1 cellular context compared by ENCODE assay signal in the genomic region with DNA sequence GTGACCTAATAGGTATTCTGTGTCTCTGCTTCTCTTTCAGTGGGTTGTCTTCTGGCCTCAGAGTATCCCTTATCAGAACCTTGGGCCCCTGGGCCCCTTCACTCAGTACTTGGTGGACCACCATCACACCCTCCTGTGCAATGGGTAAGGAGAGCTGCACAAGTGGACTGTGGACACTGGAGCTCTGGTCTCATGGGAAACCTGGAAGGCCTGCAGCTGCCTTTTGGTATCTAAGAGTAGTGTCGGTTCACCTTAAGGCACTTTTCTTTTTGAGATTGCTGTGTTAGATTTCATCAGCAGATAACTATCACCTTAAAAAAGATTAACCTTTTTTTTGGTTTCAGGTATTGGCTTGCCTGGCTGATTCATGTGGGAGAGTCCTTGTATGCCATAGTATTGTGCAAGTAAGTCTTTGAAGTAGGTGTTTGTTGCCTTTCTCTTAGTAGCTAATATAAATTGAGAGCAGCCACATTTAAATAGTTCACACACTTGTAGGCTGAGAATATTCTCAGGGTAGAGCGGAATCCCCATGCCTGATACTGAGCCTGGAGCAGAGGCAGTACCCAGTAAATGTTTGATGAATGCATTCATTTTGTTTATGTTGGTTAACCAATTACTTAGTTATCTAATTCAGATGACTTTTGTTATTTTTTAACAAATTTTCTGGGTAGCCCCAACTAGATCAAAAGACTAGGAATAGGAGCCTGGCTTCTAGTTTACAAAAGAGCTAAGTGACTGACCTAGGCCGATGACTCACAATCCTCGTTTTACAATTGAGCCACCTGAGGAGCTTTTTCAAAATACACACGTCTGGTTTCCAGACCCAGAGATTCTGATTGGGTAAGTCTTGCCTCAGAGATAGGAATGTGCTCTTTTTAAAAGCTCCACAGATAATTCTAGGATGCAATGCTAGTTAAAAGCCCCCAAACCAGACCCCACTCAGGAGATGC.
TF ChIP-seq lines count a peak whose summit lies in the region.

No MANE protein-coding gene starts in this region.

TF ChIP-seq in GM23338, 12 proteins besides CTCF, POLR2A, EP300 and RAD21:
- no peak for TF ChIP-seq ZNF331 (CRISPR knock-in tag; IDR thresholded peaks at IDR 0.05; ENCODE audit: low read depth)
- no peak for TF ChIP-seq EZH2phosphoT487 (IDR thresholded peaks at IDR 0.05; ENCODE audit: unreplicated experiment)
- TF ChIP-seq, protein P1, sequence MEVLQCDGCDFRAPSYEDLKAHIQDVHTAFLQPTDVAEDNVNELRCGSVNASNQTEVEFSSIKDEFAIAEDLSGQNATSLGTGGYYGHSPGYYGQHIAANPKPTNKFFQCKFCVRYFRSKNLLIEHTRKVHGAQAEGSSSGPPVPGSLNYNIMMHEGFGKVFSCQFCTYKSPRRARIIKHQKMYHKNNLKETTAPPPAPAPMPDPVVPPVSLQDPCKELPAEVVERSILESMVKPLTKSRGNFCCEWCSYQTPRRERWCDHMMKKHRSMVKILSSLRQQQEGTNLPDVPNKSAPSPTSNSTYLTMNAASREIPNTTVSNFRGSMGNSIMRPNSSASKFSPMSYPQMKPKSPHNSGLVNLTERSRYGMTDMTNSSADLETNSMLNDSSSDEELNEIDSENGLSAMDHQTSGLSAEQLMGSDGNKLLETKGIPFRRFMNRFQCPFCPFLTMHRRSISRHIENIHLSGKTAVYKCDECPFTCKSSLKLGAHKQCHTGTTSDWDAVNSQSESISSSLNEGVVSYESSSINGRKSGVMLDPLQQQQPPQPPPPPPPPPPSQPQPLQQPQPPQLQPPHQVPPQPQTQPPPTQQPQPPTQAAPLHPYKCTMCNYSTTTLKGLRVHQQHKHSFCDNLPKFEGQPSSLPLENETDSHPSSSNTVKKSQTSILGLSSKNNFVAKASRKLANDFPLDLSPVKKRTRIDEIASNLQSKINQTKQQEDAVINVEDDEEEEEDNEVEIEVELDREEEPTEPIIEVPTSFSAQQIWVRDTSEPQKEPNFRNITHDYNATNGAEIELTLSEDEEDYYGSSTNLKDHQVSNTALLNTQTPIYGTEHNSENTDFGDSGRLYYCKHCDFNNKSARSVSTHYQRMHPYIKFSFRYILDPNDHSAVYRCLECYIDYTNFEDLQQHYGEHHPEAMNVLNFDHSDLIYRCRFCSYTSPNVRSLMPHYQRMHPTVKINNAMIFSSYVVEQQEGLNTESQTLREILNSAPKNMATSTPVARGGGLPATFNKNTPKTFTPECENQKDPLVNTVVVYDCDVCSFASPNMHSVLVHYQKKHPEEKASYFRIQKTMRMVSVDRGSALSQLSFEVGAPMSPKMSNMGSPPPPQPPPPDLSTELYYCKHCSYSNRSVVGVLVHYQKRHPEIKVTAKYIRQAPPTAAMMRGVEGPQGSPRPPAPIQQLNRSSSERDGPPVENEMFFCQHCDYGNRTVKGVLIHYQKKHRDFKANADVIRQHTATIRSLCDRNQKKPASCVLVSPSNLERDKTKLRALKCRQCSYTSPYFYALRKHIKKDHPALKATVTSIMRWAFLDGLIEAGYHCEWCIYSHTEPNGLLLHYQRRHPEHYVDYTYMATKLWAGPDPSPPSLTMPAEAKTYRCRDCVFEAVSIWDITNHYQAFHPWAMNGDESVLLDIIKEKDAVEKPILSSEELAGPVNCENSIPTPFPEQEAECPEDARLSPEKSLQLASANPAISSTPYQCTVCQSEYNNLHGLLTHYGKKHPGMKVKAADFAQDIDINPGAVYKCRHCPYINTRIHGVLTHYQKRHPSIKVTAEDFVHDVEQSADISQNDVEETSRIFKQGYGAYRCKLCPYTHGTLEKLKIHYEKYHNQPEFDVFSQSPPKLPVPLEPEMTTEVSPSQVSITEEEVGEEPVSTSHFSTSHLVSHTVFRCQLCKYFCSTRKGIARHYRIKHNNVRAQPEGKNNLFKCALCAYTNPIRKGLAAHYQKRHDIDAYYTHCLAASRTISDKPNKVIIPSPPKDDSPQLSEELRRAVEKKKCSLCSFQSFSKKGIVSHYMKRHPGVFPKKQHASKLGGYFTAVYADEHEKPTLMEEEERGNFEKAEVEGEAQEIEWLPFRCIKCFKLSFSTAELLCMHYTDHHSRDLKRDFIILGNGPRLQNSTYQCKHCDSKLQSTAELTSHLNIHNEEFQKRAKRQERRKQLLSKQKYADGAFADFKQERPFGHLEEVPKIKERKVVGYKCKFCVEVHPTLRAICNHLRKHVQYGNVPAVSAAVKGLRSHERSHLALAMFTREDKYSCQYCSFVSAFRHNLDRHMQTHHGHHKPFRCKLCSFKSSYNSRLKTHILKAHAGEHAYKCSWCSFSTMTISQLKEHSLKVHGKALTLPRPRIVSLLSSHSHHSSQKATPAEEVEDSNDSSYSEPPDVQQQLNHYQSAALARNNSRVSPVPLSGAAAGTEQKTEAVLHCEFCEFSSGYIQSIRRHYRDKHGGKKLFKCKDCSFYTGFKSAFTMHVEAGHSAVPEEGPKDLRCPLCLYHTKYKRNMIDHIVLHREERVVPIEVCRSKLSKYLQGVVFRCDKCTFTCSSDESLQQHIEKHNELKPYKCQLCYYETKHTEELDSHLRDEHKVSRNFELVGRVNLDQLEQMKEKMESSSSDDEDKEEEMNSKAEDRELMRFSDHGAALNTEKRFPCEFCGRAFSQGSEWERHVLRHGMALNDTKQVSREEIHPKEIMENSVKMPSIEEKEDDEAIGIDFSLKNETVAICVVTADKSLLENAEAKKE (CRISPR knock-in tag; IDR thresholded peaks at IDR 0.05), result no peak
- TF ChIP-seq, protein P2, sequence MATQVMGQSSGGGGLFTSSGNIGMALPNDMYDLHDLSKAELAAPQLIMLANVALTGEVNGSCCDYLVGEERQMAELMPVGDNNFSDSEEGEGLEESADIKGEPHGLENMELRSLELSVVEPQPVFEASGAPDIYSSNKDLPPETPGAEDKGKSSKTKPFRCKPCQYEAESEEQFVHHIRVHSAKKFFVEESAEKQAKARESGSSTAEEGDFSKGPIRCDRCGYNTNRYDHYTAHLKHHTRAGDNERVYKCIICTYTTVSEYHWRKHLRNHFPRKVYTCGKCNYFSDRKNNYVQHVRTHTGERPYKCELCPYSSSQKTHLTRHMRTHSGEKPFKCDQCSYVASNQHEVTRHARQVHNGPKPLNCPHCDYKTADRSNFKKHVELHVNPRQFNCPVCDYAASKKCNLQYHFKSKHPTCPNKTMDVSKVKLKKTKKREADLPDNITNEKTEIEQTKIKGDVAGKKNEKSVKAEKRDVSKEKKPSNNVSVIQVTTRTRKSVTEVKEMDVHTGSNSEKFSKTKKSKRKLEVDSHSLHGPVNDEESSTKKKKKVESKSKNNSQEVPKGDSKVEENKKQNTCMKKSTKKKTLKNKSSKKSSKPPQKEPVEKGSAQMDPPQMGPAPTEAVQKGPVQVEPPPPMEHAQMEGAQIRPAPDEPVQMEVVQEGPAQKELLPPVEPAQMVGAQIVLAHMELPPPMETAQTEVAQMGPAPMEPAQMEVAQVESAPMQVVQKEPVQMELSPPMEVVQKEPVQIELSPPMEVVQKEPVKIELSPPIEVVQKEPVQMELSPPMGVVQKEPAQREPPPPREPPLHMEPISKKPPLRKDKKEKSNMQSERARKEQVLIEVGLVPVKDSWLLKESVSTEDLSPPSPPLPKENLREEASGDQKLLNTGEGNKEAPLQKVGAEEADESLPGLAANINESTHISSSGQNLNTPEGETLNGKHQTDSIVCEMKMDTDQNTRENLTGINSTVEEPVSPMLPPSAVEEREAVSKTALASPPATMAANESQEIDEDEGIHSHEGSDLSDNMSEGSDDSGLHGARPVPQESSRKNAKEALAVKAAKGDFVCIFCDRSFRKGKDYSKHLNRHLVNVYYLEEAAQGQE (IDR thresholded peaks at IDR 0.05; ENCODE audit: unreplicated experiment), result no peak
- TF ChIP-seq CREB1 (CRISPR knock-in tag; IDR thresholded peaks at IDR 0.05; ENCODE audit: low read depth), result no peak
- no peak for TF ChIP-seq EZH2 (IDR thresholded peaks at IDR 0.05; ENCODE audit: low read depth, unreplicated experiment)
- TF ChIP-seq ZNF114 (CRISPR knock-in tag; IDR thresholded peaks at IDR 0.05), result no peak
- TF ChIP-seq ETS1 (IDR thresholded peaks at IDR 0.05), result no peak
- TF ChIP-seq NANOG (IDR thresholded peaks at IDR 0.05; ENCODE audit: borderline replicate concordance), result no peak
- no peak for TF ChIP-seq STAT1 (IDR thresholded peaks at IDR 0.05; ENCODE audit: unreplicated experiment)
- TF ChIP-seq POLR2AphosphoS5 (IDR thresholded peaks at IDR 0.05; ENCODE audit: low read depth), result no peak
- no peak for TF ChIP-seq JUNB (IDR thresholded peaks at IDR 0.05; ENCODE audit: unreplicated experiment)
TF ChIP-seq in GM23338: peak in this region for 0.
